ENCODE assay signal across 20 cellular contexts in the genomic region with DNA sequence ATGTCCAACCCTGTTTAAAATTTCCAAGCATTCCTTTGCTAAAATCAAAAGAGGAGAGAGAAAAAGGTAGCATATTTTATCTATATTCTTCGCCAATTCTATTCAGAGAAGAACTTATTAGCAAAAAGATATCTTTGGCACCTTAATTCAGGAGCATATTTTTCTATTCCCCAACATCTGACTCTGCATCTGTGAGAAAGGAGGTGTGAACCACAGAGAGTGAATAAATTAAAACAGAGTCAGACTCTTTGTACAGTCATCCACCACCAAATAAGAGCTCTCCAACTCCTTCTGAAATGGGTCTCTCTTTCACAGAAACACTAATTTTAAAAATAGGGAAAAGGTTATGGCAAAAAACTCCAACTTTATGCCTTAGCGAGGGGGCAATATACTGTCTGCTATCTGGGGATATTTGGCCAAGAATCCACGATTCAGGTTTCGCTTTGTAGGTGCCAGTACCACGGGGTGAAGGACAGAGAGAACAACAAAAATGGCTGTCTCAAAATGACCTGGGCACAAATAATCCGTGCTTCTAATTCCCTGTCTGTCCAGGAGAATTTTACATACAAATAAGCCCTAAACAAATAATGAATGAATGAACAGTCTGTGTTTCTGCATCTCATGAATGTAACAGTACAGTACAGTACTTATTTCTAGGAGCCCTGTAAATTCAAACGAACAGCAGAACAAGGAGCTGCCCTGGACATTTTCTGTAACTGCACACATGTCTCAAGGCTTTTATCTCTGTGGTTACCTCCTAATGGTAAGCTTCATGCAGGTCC.
"Had no signal": no experiment of that assay in that cellular context is flagged by ENCODE, and none has a peak within 500 bp of the region (broad histone marks: within the 10 kb centered on the region; RNA-seq: fewer than 3 reads in every experiment).

No MANE protein-coding gene starts in this region.

- H3K9me3 Mint-ChIP-seq: activated naive CD8-positive, alpha-beta T cell treated with anti-CD3 and anti-CD28 coated beads for 36 hours; activated T-cell treated with anti-CD3 and anti-CD28 coated beads, Interleukin-2, amount 50 U/mL, for 4 hours; natural killer cell; T-helper 1 cell treated with Interleukin-12 subunit alpha and Interleukin-12 subunit beta and Interleukin-4 antibody, amounts not matched to agents 30 μg/mL and 1 μg/mL, for 36 hours; type B pancreatic cell had no signal

- H3K27me3 Mint-ChIP-seq: progenitor cell of endocrine pancreas, type B pancreatic cell had no signal

- DNase-seq: activated CD8-positive, alpha-beta memory T cell treated with anti-CD3 and anti-CD28 coated beads for 24 hours; activated CD8-positive, alpha-beta memory T cell treated with anti-CD3 and anti-CD28 coated beads, Interleukin-2, amount 50 U/mL, for 4 hours; activated naive CD4-positive, alpha-beta T cell treated with Interleukin-2 at 50 U/mL for 16 hours; activated naive CD8-positive, alpha-beta T cell treated with anti-CD3 and anti-CD28 coated beads for 36 hours; activated T-cell treated with anti-CD3 and anti-CD28 coated beads, Interleukin-2, amount 50 U/mL, for 4 hours; amniotic stem cell; body of pancreas; effector memory CD4-positive, alpha-beta T cell; left ventricle myocardium inferior; midbrain; natural killer cell; stimulated activated CD4-positive, alpha-beta T cell treated with anti-CD3 and anti-CD28 coated beads, Interleukin-2, amount 100 ng/mL, for 48 hours; stimulated activated naive CD4-positive, alpha-beta T cell; T1000 had no signal

- ATAC-seq: activated T-cell treated with anti-CD3 and anti-CD28 coated beads, Interleukin-2, amount 50 U/mL, for 4 hours; body of pancreas; esophagus mucosa; WTC11 had no signal

- H3K4me3 ChIP-seq: body of pancreas, left ventricle myocardium inferior, thoracic aorta had no signal

- H3K36me3 Mint-ChIP-seq: activated naive CD8-positive, alpha-beta T cell treated with anti-CD3 and anti-CD28 coated beads for 36 hours; natural killer cell; type B pancreatic cell; WTC11 had no signal

- H3K4me1 Mint-ChIP-seq: activated naive CD8-positive, alpha-beta T cell treated with anti-CD3 and anti-CD28 coated beads for 36 hours; natural killer cell; WTC11 had no signal

- H3K36me3 ChIP-seq: left ventricle myocardium inferior, thoracic aorta had no signal

- H3K9me3 ChIP-seq: body of pancreas, left ventricle myocardium inferior, thoracic aorta had no signal

- H3K4me1 ChIP-seq: body of pancreas, left ventricle myocardium inferior had no signal

- H3K4me3 Mint-ChIP-seq: activated naive CD8-positive, alpha-beta T cell treated with anti-CD3 and anti-CD28 coated beads for 36 hours; activated T-cell treated with anti-CD3 and anti-CD28 coated beads, Interleukin-2, amount 50 U/mL, for 4 hours; natural killer cell; T-helper 1 cell treated with Interleukin-12 subunit alpha and Interleukin-12 subunit beta and Interleukin-4 antibody, amounts not matched to agents 30 μg/mL and 1 μg/mL, for 36 hours; type B pancreatic cell; WTC11 had no signal

- H3K27ac ChIP-seq: body of pancreas, left ventricle myocardium inferior, thoracic aorta had no signal

- H3K27ac Mint-ChIP-seq: activated naive CD8-positive, alpha-beta T cell treated with anti-CD3 and anti-CD28 coated beads for 36 hours; natural killer cell; progenitor cell of endocrine pancreas; T-helper 1 cell treated with Interleukin-12 subunit alpha and Interleukin-12 subunit beta and Interleukin-4 antibody, amounts not matched to agents 30 μg/mL and 1 μg/mL, for 36 hours; type B pancreatic cell; WTC11 had no signal

- H3K27me3 ChIP-seq: body of pancreas had no signal
